ENCODE assay signal across 7 cellular contexts in genomic region chr11:67415501-67416304, GRCh38. TPM values are rescaled to one million over a fixed set of nuclear protein-coding genes. Genes with fewer than 3 reads are reported as not detected.
DNase-seq lines count a peak whose midpoint lies in the region; ATAC-seq lines count a peak whose summit lies in the region.

Gene CARNS1, plus strand, starts transcription at chr11:67415678. Its CDS starts 522 bp downstream, at chr11:67416200.

- H3K4me3 ChIP-seq in HUES64 (ENCODE audit: low read length) (peak within 1 kb of the TSS; percentile 52), iPS DF 6.9 (ENCODE audit: low read length) (peak within 1 kb of the TSS; percentile 51; the same call in 1 of the 2 replicates)

- H3K27ac ChIP-seq in HUES64 (ENCODE audit: low read depth, low read length) = no peak within 1 kb of the TSS
- no peak within 1 kb of the TSS for H3K27ac ChIP-seq in iPS DF 6.9 (ENCODE audit: low read length)

- H3K36me3 Mint-ChIP-seq in activated T-helper 2 cell treated with anti-CD3 and anti-CD28 coated beads, Interferon-gamma antibody, Interleukin-2, Interleukin-4, amounts not matched to agents 10 μg/mL and 5 μg/mL and 100 μg/mL, durations not matched to agents 14 hours and 24 hours and 36 hours (ENCODE audit: low read depth) = peaks cover 4% of the 10 kb centered on the region
- no peaks in the 10 kb centered on the region for H3K36me3 Mint-ChIP-seq in stimulated activated memory B cell treated with anti-CD40 and anti-IgM and Interleukin-4, amounts not matched to agents 10 μg/mL and 1 μg/mL and 100 μg/mL, for 72 hours

- DNase-seq in activated T-helper 2 cell treated with anti-CD3 and anti-CD28 coated beads, Interferon-gamma antibody, Interleukin-2, Interleukin-4, amounts not matched to agents 10 μg/mL and 5 μg/mL and 100 μg/mL, durations not matched to agents 14 hours and 24 hours and 36 hours (ENCODE audit: low spot score) = no peak
- DNase-seq in iPS DF 6.9 (ENCODE audit: low read depth, low spot score) = no peak
- no peak for DNase-seq in NCI-H226

- 4% methylated on average over 55 of the region's 67 CpGs for WGBS in HUES64
- no CpG with 5 or more reads among the region's 67 CpGs for WGBS in iPS DF 6.9 (ENCODE audit: insufficient coverage, insufficient read length)

- no peak within 1 kb of the TSS for H3K27ac Mint-ChIP-seq in activated T-helper 2 cell treated with anti-CD3 and anti-CD28 coated beads, Interferon-gamma antibody, Interleukin-2, Interleukin-4, amounts not matched to agents 10 μg/mL and 5 μg/mL and 100 μg/mL, durations not matched to agents 14 hours and 24 hours and 36 hours
- peak within 1 kb of the TSS; percentile 86 for H3K27ac Mint-ChIP-seq in stimulated activated memory B cell treated with anti-CD40 and anti-IgM and Interleukin-4, amounts not matched to agents 10 μg/mL and 1 μg/mL and 100 μg/mL, for 72 hours

- H3K9me3 ChIP-seq in HUES64 (ENCODE audit: insufficient read depth, low read depth, low read length) (no peaks in the 10 kb centered on the region), iPS DF 6.9 (ENCODE audit: control insufficient read depth, insufficient read depth, low read length) (no peaks in the 10 kb centered on the region)

- H3K9ac ChIP-seq in HUES64 (ENCODE audit: low read depth, low read length) = no peak within 1 kb of the TSS

- intact Hi-C loops in activated T-helper 2 cell treated with anti-CD3 and anti-CD28 coated beads, Interferon-gamma antibody, Interleukin-2, Interleukin-4, amounts not matched to agents 10 μg/mL and 5 μg/mL and 100 μg/mL, durations not matched to agents 14 hours and 24 hours and 36 hours (cut with micrococcal nuclease) = no loop called here

- 0 out of 2 replicates have a peak, but pooled peaks cover 7% of the 10 kb centered on the region for H3K4me1 ChIP-seq in HUES64 (ENCODE audit: insufficient read depth, low read length)
- peaks cover 9% of the 10 kb centered on the region for H3K4me1 ChIP-seq in iPS DF 6.9 (ENCODE audit: control insufficient read depth, insufficient read depth, low read length)

- H3K27me3 Mint-ChIP-seq in activated T-helper 2 cell treated with anti-CD3 and anti-CD28 coated beads, Interferon-gamma antibody, Interleukin-2, Interleukin-4, amounts not matched to agents 10 μg/mL and 5 μg/mL and 100 μg/mL, durations not matched to agents 14 hours and 24 hours and 36 hours (ENCODE audit: low read depth) = peaks cover 14% of the 10 kb centered on the region
- no peaks in the 10 kb centered on the region for H3K27me3 Mint-ChIP-seq in stimulated activated memory B cell treated with anti-CD40 and anti-IgM and Interleukin-4, amounts not matched to agents 10 μg/mL and 1 μg/mL and 100 μg/mL, for 72 hours

- H3K9me3 Mint-ChIP-seq in activated T-helper 2 cell treated with anti-CD3 and anti-CD28 coated beads, Interferon-gamma antibody, Interleukin-2, Interleukin-4, amounts not matched to agents 10 μg/mL and 5 μg/mL and 100 μg/mL, durations not matched to agents 14 hours and 24 hours and 36 hours = no peaks in the 10 kb centered on the region
- H3K9me3 Mint-ChIP-seq in stimulated activated memory B cell treated with anti-CD40 and anti-IgM and Interleukin-4, amounts not matched to agents 10 μg/mL and 1 μg/mL and 100 μg/mL, for 72 hours = no peaks in the 10 kb centered on the region

- H3K4me3 Mint-ChIP-seq in activated T-helper 2 cell treated with anti-CD3 and anti-CD28 coated beads, Interferon-gamma antibody, Interleukin-2, Interleukin-4, amounts not matched to agents 10 μg/mL and 5 μg/mL and 100 μg/mL, durations not matched to agents 14 hours and 24 hours and 36 hours (ENCODE audit: low read depth) = peak within 1 kb of the TSS; percentile 47
- peak within 1 kb of the TSS; percentile 78 for H3K4me3 Mint-ChIP-seq in stimulated activated memory B cell treated with anti-CD40 and anti-IgM and Interleukin-4, amounts not matched to agents 10 μg/mL and 1 μg/mL and 100 μg/mL, for 72 hours

- H3K4me1 Mint-ChIP-seq in activated T-helper 2 cell treated with anti-CD3 and anti-CD28 coated beads, Interferon-gamma antibody, Interleukin-2, Interleukin-4, amounts not matched to agents 10 μg/mL and 5 μg/mL and 100 μg/mL, durations not matched to agents 14 hours and 24 hours and 36 hours (ENCODE audit: low read depth) = peaks cover 41% of the 10 kb centered on the region
- H3K4me1 Mint-ChIP-seq in stimulated activated memory B cell treated with anti-CD40 and anti-IgM and Interleukin-4, amounts not matched to agents 10 μg/mL and 1 μg/mL and 100 μg/mL, for 72 hours = peaks cover 89% of the 10 kb centered on the region

- H3K36me3 ChIP-seq in HUES64 (ENCODE audit: insufficient read depth, low read length) = no peaks in the 10 kb centered on the region
- H3K36me3 ChIP-seq in iPS DF 6.9 (ENCODE audit: control insufficient read depth, insufficient read depth, low read length) = no peaks in the 10 kb centered on the region

- ATAC-seq in stimulated activated memory B cell treated with anti-CD40 and anti-IgM and Interleukin-4, amounts not matched to agents 10 μg/mL and 1 μg/mL and 100 μg/mL, for 72 hours = no peak
- ATAC-seq in GM19395 (IDR thresholded peaks at IDR 0.05; ENCODE audit: unreplicated experiment) = no peak
- no peak for ATAC-seq in HG03045 (IDR thresholded peaks at IDR 0.05; ENCODE audit: unreplicated experiment)

- H3K27me3 ChIP-seq in HUES64 (ENCODE audit: insufficient read depth, low read length) = peaks cover 33% of the 10 kb centered on the region
- no peaks in the 10 kb centered on the region for H3K27me3 ChIP-seq in iPS DF 6.9 (ENCODE audit: control insufficient read depth, insufficient read depth, low read length)

RNA-seq across cellular contexts. Expression of gene CARNS1, which starts in this region (rescaled TPM):
- polyA plus RNA-seq in HUES64 (2013, experiment 1 of 2) = 0.25 TPM
- 0.19 TPM for polyA plus RNA-seq in HUES64 (2013, experiment 2 of 2)
- 0.51 and 0.68 TPM in 2 replicates for total RNA-seq in activated T-helper 2 cell treated with anti-CD3 and anti-CD28 coated beads, Interferon-gamma antibody, Interleukin-2, Interleukin-4, amounts not matched to agents 10 μg/mL and 5 μg/mL and 100 μg/mL, durations not matched to agents 14 hours and 24 hours and 36 hours
